In the genomic region with DNA sequence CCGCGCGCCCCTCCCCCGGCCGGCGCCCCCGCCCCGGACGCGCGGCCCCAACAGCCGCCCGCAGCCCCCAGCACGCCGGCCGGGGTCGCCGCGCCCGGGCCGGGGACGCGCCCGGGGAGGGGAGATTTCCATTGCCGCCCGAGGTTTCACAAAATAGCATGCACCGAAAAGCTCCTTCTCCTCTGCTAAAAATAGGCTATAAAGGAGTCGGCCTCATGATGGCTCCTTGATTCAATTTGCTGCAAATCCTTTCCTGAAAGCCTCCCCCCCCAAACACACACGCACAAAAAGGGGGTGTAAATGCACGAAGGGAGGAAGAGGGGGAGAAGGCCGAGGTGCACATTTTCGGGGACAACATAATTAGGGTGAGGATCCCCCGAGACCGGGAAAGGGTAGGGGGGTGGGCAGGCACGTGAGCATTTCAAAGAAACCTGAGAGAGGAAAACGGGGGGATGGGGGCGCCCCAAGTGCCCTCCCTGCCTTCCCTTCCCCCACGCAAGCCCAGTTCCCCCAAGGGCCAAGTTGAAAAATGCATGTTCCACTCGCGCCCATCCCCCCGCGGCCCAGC, we compare ENCODE assay signal across 8 cellular contexts.
DNase-seq lines count a peak whose midpoint lies in the region; ATAC-seq lines count a peak whose summit lies in the region.

No MANE protein-coding gene starts in this region.

- H3K4me1 ChIP-seq in endocrine pancreas (ENCODE audit: control insufficient read depth, insufficient read depth, low read length) = peaks cover 8% of the 10 kb centered on the region
- H3K4me1 ChIP-seq in stomach smooth muscle (ENCODE audit: control insufficient read depth, insufficient read depth, low read length) = peaks cover 13% of the 10 kb centered on the region

- DNase-seq in NCI-H2029 (lab: John Stamatoyannopoulos, UW) (peak; percentile 34), NCI-H2029 treated with DMSO at 0.1 percent for 48 hours (lab: John Stamatoyannopoulos, UW) (no peak), midbrain (lab: John Stamatoyannopoulos, UW) (peak; percentile 47)
- DNase-seq in activated CD4-positive, alpha-beta T cell treated with anti-CD3 and anti-CD28 coated beads, Interleukin-2, amount 50 U/mL, for 24 hours (ENCODE audit: low read depth in 1 of 2, low spot score in 1 of 2) = peak; percentile 43 to 51

- H3K27me3 ChIP-seq in endocrine pancreas (ENCODE audit: control insufficient read depth, insufficient read depth, low read length) (no peaks in the 10 kb centered on the region), stomach smooth muscle (ENCODE audit: control insufficient read depth in 1 of 2, insufficient read depth in 2 of 2, low read length in 2 of 2) (no peaks in the 10 kb centered on the region)

- H3K36me3 ChIP-seq in KOPT-K1 (ENCODE audit: insufficient read depth, low read length) = peaks cover 13% of the 10 kb centered on the region
- no peaks in the 10 kb centered on the region for H3K36me3 ChIP-seq in endocrine pancreas (ENCODE audit: control insufficient read depth, insufficient read depth, low read length)
- H3K36me3 ChIP-seq in stomach smooth muscle (ENCODE audit: control insufficient read depth in 2 of 2, insufficient read depth in 2 of 2, low read length in 2 of 2) = no peaks in the 10 kb centered on the region

- no peak for ATAC-seq in GM18858 (IDR thresholded peaks at IDR 0.05; ENCODE audit: unreplicated experiment)

- H3K9me3 ChIP-seq in KOPT-K1 (ENCODE audit: insufficient read depth, low read length, poor library complexity, severe bottlenecking) = no peaks in the 10 kb centered on the region
- H3K9me3 ChIP-seq in endocrine pancreas (ENCODE audit: control insufficient read depth, low read length) = no peaks in the 10 kb centered on the region
- H3K9me3 ChIP-seq in stomach smooth muscle (ENCODE audit: control insufficient read depth in 2 of 2, low read length in 2 of 2) = no peaks in the 10 kb centered on the region

- H3K4me3 ChIP-seq in endocrine pancreas (ENCODE audit: control insufficient read depth, insufficient read depth, low read length) (peak overlapping the region; percentile 94), stomach smooth muscle (ENCODE audit: low read length in 2 of 2) (peak overlapping the region; percentile 88)

- peak overlapping the region; percentile 97 for H3K27ac ChIP-seq in KOPT-K1 (ENCODE audit: low read depth, low read length, poor library complexity, severe bottlenecking)
- peak overlapping the region; percentile 88 for H3K27ac ChIP-seq in stomach smooth muscle (ENCODE audit: low read length)

- H3K9ac ChIP-seq in endocrine pancreas (ENCODE audit: control insufficient read depth, insufficient read depth, low read length) = peak overlapping the region; percentile 77
- peak overlapping the region; percentile 86 to 95 for H3K9ac ChIP-seq in stomach smooth muscle (ENCODE audit: low read length in 2 of 2)
